In genomic region chr9:1115370-1115769, GRCh38 we compare ENCODE assay signal across 25 cellular contexts.
"Had no signal": no experiment of that assay in that cellular context is flagged by ENCODE, and none has a peak within 500 bp of the region (broad histone marks: within the 10 kb centered on the region; RNA-seq: fewer than 3 reads in every experiment).

No MANE protein-coding gene starts in this region.

- DNase-seq: colonic mucosa; cortex of kidney; dermis blood vessel endothelial cell; dorsolateral prefrontal cortex; effector CD4-positive, alpha-beta T cell; effector CD8-positive, alpha-beta T cell; effector memory CD4-positive, alpha-beta T cell; effector memory CD8-positive, alpha-beta T cell; endodermal cell; erythroblast; esophagus squamous epithelium; foreskin fibroblast; foreskin keratinocyte; foreskin melanocyte; gastrocnemius medialis; glutamatergic neuron; head of caudate nucleus; heart left ventricle; heart right ventricle had no signal

- H3K27me3 ChIP-seq: colonic mucosa, esophagus squamous epithelium, foreskin keratinocyte, gastrocnemius medialis, gastroesophageal sphincter, heart left ventricle, heart right ventricle, hepatocyte had no signal

- H3K4me2 ChIP-seq: hepatocyte had no signal

- H3K9me3 ChIP-seq: colonic mucosa, esophagus muscularis mucosa, esophagus squamous epithelium, gastrocnemius medialis, gastroesophageal sphincter had no signal

- H3K4me3 ChIP-seq: colonic mucosa, coronary artery, dorsolateral prefrontal cortex, esophagus muscularis mucosa, esophagus squamous epithelium, gastrocnemius medialis, gastroesophageal sphincter, heart left ventricle, heart right ventricle, hepatocyte had no signal

- H3K27ac ChIP-seq: colonic mucosa, coronary artery, dorsolateral prefrontal cortex, epithelial cell of prostate, esophagus muscularis mucosa, esophagus squamous epithelium, foreskin keratinocyte, gastrocnemius medialis, gastroesophageal sphincter, heart left ventricle, heart right ventricle, hepatocyte had no signal

- H3K4me1 ChIP-seq: colonic mucosa, esophagus muscularis mucosa, esophagus squamous epithelium, foreskin keratinocyte, gastrocnemius medialis, gastroesophageal sphincter, heart left ventricle, heart right ventricle had no signal

- ATAC-seq: effector memory CD8-positive, alpha-beta T cell; esophagus mucosa; foreskin keratinocyte; gastrocnemius medialis; gastroesophageal sphincter; heart left ventricle; heart right ventricle had no signal

- H3K79me2 ChIP-seq: hepatocyte had no signal

- H3K36me3 ChIP-seq: colonic mucosa, esophagus muscularis mucosa, esophagus squamous epithelium, gastrocnemius medialis, gastroesophageal sphincter, heart left ventricle, heart right ventricle had no signal

- H2AFZ ChIP-seq: hepatocyte had no signal
